18 cellular contexts compared by ENCODE assay signal in the genomic region with DNA sequence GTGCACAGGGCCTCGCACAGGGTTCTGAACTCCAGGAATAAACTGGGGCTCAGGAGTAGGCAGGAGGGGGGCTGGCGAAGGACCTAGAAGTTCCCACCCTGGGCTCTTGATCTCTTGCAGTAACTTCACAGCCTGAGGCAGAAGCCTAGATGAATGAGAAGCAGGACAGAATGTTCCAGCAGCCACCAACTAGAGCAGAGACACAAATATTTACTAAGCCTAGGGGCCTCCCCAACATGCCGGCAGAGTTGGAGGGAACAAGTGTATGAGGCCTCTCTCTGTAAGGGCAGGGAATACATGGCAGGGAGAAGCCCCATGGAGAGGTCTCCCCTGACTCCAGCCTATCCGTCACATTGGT. TPM values are rescaled to one million over a fixed set of nuclear protein-coding genes. Genes with fewer than 3 reads are reported as not detected.
A peak's percentile ranks its signal among the peaks of the same experiment; 100 is the strongest.
DNase-seq lines count a peak whose midpoint lies in the region; ATAC-seq and TF ChIP-seq lines count a peak whose summit lies in the region.
"Had no signal": no experiment of that assay in that cellular context is flagged by ENCODE, and none has a peak within 500 bp of the region (broad histone marks: within the 10 kb centered on the region; RNA-seq: fewer than 3 reads in every experiment).

No MANE protein-coding gene starts in this region.

- no peak overlapping the region for H3K4me3 Mint-ChIP-seq in CD14-positive monocyte
- no peak overlapping the region for H3K4me3 Mint-ChIP-seq in activated naive CD8-positive, alpha-beta T cell treated with anti-CD3 and anti-CD28 coated beads, Interleukin-2, amount 50 U/mL, for 24 hours
- H3K4me3 Mint-ChIP-seq: activated B cell treated with CpG ODN at 0.5 μM for 24 hours; activated CD8-positive, alpha-beta T cell treated with anti-CD3 and anti-CD28 coated beads, Interleukin-2, amount 10 ng/mL, durations not matched to agents 7 days and 5 days; activated naive CD8-positive, alpha-beta T cell; activated T-cell treated with anti-CD3 and anti-CD28 coated beads, Interleukin-2, amount 50 U/mL, for 72 hours; naive B cell; stimulated activated memory B cell treated with anti-CD40 and anti-IgM and Interleukin-4, amounts not matched to agents 10 μg/mL and 1 μg/mL and 100 μg/mL, for 72 hours had no signal

- intact Hi-C loops in CD14-positive monocyte (cut with micrococcal nuclease) = no loop called here
- intact Hi-C loops in ascending aorta (cut with DNase I) = loop anchor here (5.0 kb wide), 1 partner anchor 69 kb away; no protein-coding TSS in a partner anchor
- intact Hi-C loops in lower lobe of right lung (cut with DNase I) = no loop called here
- intact Hi-C loops in testis (cut with DNase I; ENCODE audit: low total_unique reads) = no loop called here

- no peaks in the 10 kb centered on the region for H3K9me3 ChIP-seq in ascending aorta
- H3K9me3 ChIP-seq in lower lobe of right lung = no peaks in the 10 kb centered on the region
- H3K9me3 ChIP-seq in testis = no peaks in the 10 kb centered on the region
- H3K9me3 ChIP-seq: SJSA1 had no signal

- peaks cover 0 to 2% (median 0%) of the 10 kb centered on the region in 7 donors for H3K9me3 Mint-ChIP-seq in CD14-positive monocyte
- no peaks in the 10 kb centered on the region for H3K9me3 Mint-ChIP-seq in activated naive CD8-positive, alpha-beta T cell treated with anti-CD3 and anti-CD28 coated beads, Interleukin-2, amount 50 U/mL, for 24 hours
- H3K9me3 Mint-ChIP-seq: activated B cell treated with CpG ODN at 0.5 μM for 24 hours; activated T-cell treated with anti-CD3 and anti-CD28 coated beads, Interleukin-2, amount 50 U/mL, for 72 hours; naive B cell; stimulated activated memory B cell treated with anti-CD40 and anti-IgM and Interleukin-4, amounts not matched to agents 10 μg/mL and 1 μg/mL and 100 μg/mL, for 72 hours had no signal

- H3K27ac Mint-ChIP-seq in CD14-positive monocyte = peak overlapping the region in 5 of 7 donors; percentile 48 to 80 (median 70)
- H3K27ac Mint-ChIP-seq in activated naive CD8-positive, alpha-beta T cell treated with anti-CD3 and anti-CD28 coated beads, Interleukin-2, amount 50 U/mL, for 24 hours = no peak overlapping the region
- H3K27ac Mint-ChIP-seq: activated B cell treated with CpG ODN at 0.5 μM for 24 hours; activated CD8-positive, alpha-beta T cell treated with anti-CD3 and anti-CD28 coated beads, Interleukin-2, amount 10 ng/mL, durations not matched to agents 7 days and 5 days; activated naive CD8-positive, alpha-beta T cell; activated T-cell treated with anti-CD3 and anti-CD28 coated beads, Interleukin-2, amount 50 U/mL, for 72 hours; stimulated activated memory B cell treated with anti-CD40 and anti-IgM and Interleukin-4, amounts not matched to agents 10 μg/mL and 1 μg/mL and 100 μg/mL, for 72 hours had no signal

- H3K27me3 Mint-ChIP-seq in CD14-positive monocyte (ENCODE audit: low read depth in 3 of 3) = peaks cover 23 to 32% (median 29%) of the 10 kb centered on the region in 3 donors
- H3K27me3 Mint-ChIP-seq in activated naive CD8-positive, alpha-beta T cell treated with anti-CD3 and anti-CD28 coated beads, Interleukin-2, amount 50 U/mL, for 24 hours = peaks cover 41% of the 10 kb centered on the region

- H3K27me3 ChIP-seq in ascending aorta (no peaks in the 10 kb centered on the region), lower lobe of right lung (ENCODE audit: low read depth) (no peaks in the 10 kb centered on the region), testis (no peaks in the 10 kb centered on the region)

- H3K4me1 Mint-ChIP-seq in CD14-positive monocyte = peaks cover 85% of the 10 kb centered on the region
- peaks cover 28% of the 10 kb centered on the region for H3K4me1 Mint-ChIP-seq in activated naive CD8-positive, alpha-beta T cell treated with anti-CD3 and anti-CD28 coated beads, Interleukin-2, amount 50 U/mL, for 24 hours

- TF ChIP-seq POLR2A in testis (IDR thresholded peaks at IDR 0.05) = no peak

- H3K36me3 Mint-ChIP-seq in CD14-positive monocyte = peaks cover 9 to 16% of the 10 kb centered on the region in 2 donors
- peaks cover under 1% of the 10 kb centered on the region for H3K36me3 Mint-ChIP-seq in activated naive CD8-positive, alpha-beta T cell treated with anti-CD3 and anti-CD28 coated beads, Interleukin-2, amount 50 U/mL, for 24 hours (ENCODE audit: low read depth)
- H3K36me3 Mint-ChIP-seq: activated naive CD8-positive, alpha-beta T cell; naive B cell; stimulated activated memory B cell treated with anti-CD40 and anti-IgM and Interleukin-4, amounts not matched to agents 10 μg/mL and 1 μg/mL and 100 μg/mL, for 72 hours had no signal

- no peak overlapping the region for H3K4me3 ChIP-seq in ascending aorta
- H3K4me3 ChIP-seq in lower lobe of right lung = no peak overlapping the region
- H3K4me3 ChIP-seq in testis = no peak overlapping the region
- H3K4me3 ChIP-seq: SJSA1 had no signal

- 68 to 72% methylated on average over 4 of the region's 4 CpGs for WGBS in testis, 2 donors

- no peak for DNase-seq in CD14-positive monocyte (ENCODE audit: low spot score)
- DNase-seq in ascending aorta (ENCODE audit: low spot score in 2 of 2) = no peak
- DNase-seq in lower lobe of right lung = peak; percentile 64
- DNase-seq in testis = no peak
- DNase-seq in SIG-M5 treated with dmso at 0.1 percent for 504 hours (lab: John Stamatoyannopoulos, UW; ENCODE audit: unreplicated experiment) = no peak
- DNase-seq in activated naive CD8-positive, alpha-beta T cell treated with anti-CD3 and anti-CD28 coated beads, Interleukin-2, amount 50 U/mL, for 24 hours = no peak
- DNase-seq: activated B cell treated with CpG ODN at 0.5 μM for 24 hours; activated CD8-positive, alpha-beta T cell treated with anti-CD3 and anti-CD28 coated beads, Interleukin-2, amount 10 ng/mL, durations not matched to agents 7 days and 5 days; activated T-cell treated with anti-CD3 and anti-CD28 coated beads, Interleukin-2, amount 50 U/mL, for 72 hours; naive B cell; NCI-H1048; NCI-H526 treated with DMSO at 0.1 percent for 48 hours; stimulated activated CD4-positive, alpha-beta T cell treated with anti-CD3 and anti-CD28 coated beads, Interleukin-15, amount 100 ng/mL, for 24 hours had no signal

- TF ChIP-seq CTCF in CD14-positive monocyte (IDR thresholded peaks at IDR 0.05) (no peak), ascending aorta (IDR thresholded peaks at IDR 0.05) (no peak), lower lobe of right lung (IDR thresholded peaks at IDR 0.05) (no peak), testis (IDR thresholded peaks at IDR 0.05) (no peak)

- H3K36me3 ChIP-seq in ascending aorta (no peaks in the 10 kb centered on the region), lower lobe of right lung (no peaks in the 10 kb centered on the region), testis (ENCODE audit: low read depth, missing control alignments) (no peaks in the 10 kb centered on the region)
- H3K36me3 ChIP-seq: SJSA1 had no signal

- H3K27ac ChIP-seq in ascending aorta = peak overlapping the region; percentile 78 to 79
- H3K27ac ChIP-seq in lower lobe of right lung = peak overlapping the region; percentile 77
- H3K27ac ChIP-seq in testis = peak overlapping the region; percentile 19 to 45
- H3K27ac ChIP-seq: SJSA1 had no signal

- peaks cover 16 to 45% of the 10 kb centered on the region in 2 donors for H3K4me1 ChIP-seq in ascending aorta
- H3K4me1 ChIP-seq in lower lobe of right lung = peaks cover 52% of the 10 kb centered on the region
- H3K4me1 ChIP-seq in testis = peaks cover 47% of the 10 kb centered on the region

- ATAC-seq in lower lobe of right lung (peak; percentile 75 to 77), GM18498 (IDR thresholded peaks at IDR 0.05; ENCODE audit: unreplicated experiment) (no peak), GM18858 (IDR thresholded peaks at IDR 0.05; ENCODE audit: unreplicated experiment) (no peak)
- no peak for ATAC-seq in activated naive CD8-positive, alpha-beta T cell treated with anti-CD3 and anti-CD28 coated beads, Interleukin-2, amount 50 U/mL, for 24 hours
- ATAC-seq: activated CD8-positive, alpha-beta T cell treated with anti-CD3 and anti-CD28 coated beads, Interleukin-2, amount 10 ng/mL, durations not matched to agents 7 days and 5 days; activated T-cell treated with anti-CD3 and anti-CD28 coated beads, Interleukin-2, amount 50 U/mL, for 72 hours; stimulated activated memory B cell treated with anti-CD40 and anti-IgM and Interleukin-4, amounts not matched to agents 10 μg/mL and 1 μg/mL and 100 μg/mL, for 72 hours had no signal

RNA-seq across cellular contexts. Expression of a gene that starts 25.3 kb away (rescaled TPM):
- 10 to 100 TPM in 1 of 2 donors, 1 to 10 TPM in 1; 8.9 to 18.2 TPM for polyA plus RNA-seq in CD14-positive monocyte
- total RNA-seq in ascending aorta = 30.8 TPM
- 36.3 TPM for total RNA-seq in lower lobe of right lung
- 100 to 1,000 TPM; 167 to 168 TPM for total RNA-seq in testis
- 321 TPM for polyA plus RNA-seq in testis (ENCODE audit: insufficient read depth, low read depth, low replicate concordance)

Comparison
In these comparisons a context has a peak if more than half of its experiments do, and no peak if none do; other contexts are left out.
1. ATAC-seq: peak in lower lobe of right lung (2 of 2); none in GM18498 (single experiment), GM18858 (single experiment) and activated naive CD8-positive, alpha-beta T cell treated with anti-CD3 and anti-CD28 coated beads, Interleukin-2, amount 50 U/mL, for 24 hours (single experiment).
2. Peak in every context shown above with its lines, with median percentiles within 50 percentile points of each other: H3K27ac ChIP-seq.